11 cellular contexts compared by ENCODE assay signal in genomic region chr15:64891546-64891945, GRCh38. TPM values are rescaled to one million over a fixed set of nuclear protein-coding genes. Genes with fewer than 3 reads are reported as not detected.
DNase-seq lines count a peak whose midpoint lies in the region; ATAC-seq, FAIRE-seq and TF ChIP-seq lines count a peak whose summit lies in the region.
"Had no signal": no experiment of that assay in that cellular context is flagged by ENCODE, and none has a peak within 500 bp of the region (broad histone marks: within the 10 kb centered on the region; RNA-seq: fewer than 3 reads in every experiment).

No MANE protein-coding gene starts in this region.

- peaks cover 10% of the 10 kb centered on the region; the same call in 1 of the 2 replicates for H3K23me2 ChIP-seq in H1 (ENCODE audit: low read depth, low read length)

- no peak overlapping the region for H3K23ac ChIP-seq in H1 (ENCODE audit: insufficient read length)

- no peaks in the 10 kb centered on the region for H3K9me3 ChIP-seq in Peyer's patch
- no peaks in the 10 kb centered on the region for H3K9me3 ChIP-seq in H1 (ENCODE audit: insufficient read depth in 2 of 2, low read depth in 1 of 2, low read length in 1 of 2)
- no peaks in the 10 kb centered on the region for H3K9me3 ChIP-seq in stomach

- no peak for ATAC-seq in activated CD8-positive, alpha-beta memory T cell treated with anti-CD3 and anti-CD28 coated beads, Interleukin-2, amount 10 ng/mL, durations not matched to agents 7 days and 5 days
- no peak for ATAC-seq in GM21576 (IDR thresholded peaks at IDR 0.05; ENCODE audit: unreplicated experiment)

- no peak overlapping the region for H2BK12ac ChIP-seq in H1 (ENCODE audit: low read depth, low read length)

- H3K4me1 ChIP-seq in Peyer's patch (peaks cover 0 to 36% (median 25%) of the 10 kb centered on the region in 4 donors), H1 (replicated peaks in 1 of 4; ENCODE audit: control insufficient read depth in 3 of 4, insufficient read depth in 4 of 4, low read length in 3 of 4) (peaks cover 7 to 26% (median 14%) of the 10 kb centered on the region in 4 experiments; a peak in 6 of 7 replicates), stomach (peaks cover 27 to 56% (median 38%) of the 10 kb centered on the region in 4 donors)

- no peaks in the 10 kb centered on the region for H3K27me3 Mint-ChIP-seq in activated CD8-positive, alpha-beta memory T cell treated with anti-CD3 and anti-CD28 coated beads, Interleukin-2, amount 10 ng/mL, durations not matched to agents 7 days and 5 days

- H3K4me3 ChIP-seq in Peyer's patch = no peak overlapping the region
- H3K4me3 ChIP-seq in H1 (ENCODE audit: extremely low read depth in 1 of 4, insufficient read depth in 2 of 4, low read depth in 3 of 4, low read length in 4 of 4) = no peak overlapping the region
- no peak overlapping the region for H3K4me3 ChIP-seq in stomach

- H3K14ac ChIP-seq in H1 (ENCODE audit: insufficient read length) = no peak overlapping the region

- H3K27ac Mint-ChIP-seq in activated CD8-positive, alpha-beta memory T cell treated with anti-CD3 and anti-CD28 coated beads, Interleukin-2, amount 10 ng/mL, durations not matched to agents 7 days and 5 days = peak overlapping the region; percentile 99

- no peaks in the 10 kb centered on the region for H3K36me3 ChIP-seq in Peyer's patch
- H3K36me3 ChIP-seq in H1 (ENCODE audit: control insufficient read depth in 2 of 4, insufficient read depth in 4 of 4, low read length in 3 of 4) = no peaks in the 10 kb centered on the region
- H3K36me3 ChIP-seq in stomach = no peaks in the 10 kb centered on the region

- H4K8ac ChIP-seq in H1 (ENCODE audit: extremely low read depth, insufficient read depth, low read length) = no peak overlapping the region

- H2AK5ac ChIP-seq in H1 (ENCODE audit: low read depth, low read length) = no peak overlapping the region

- H3K27ac ChIP-seq in Peyer's patch (peak overlapping the region; percentile 88 to 95 (median 94)), H1 (ENCODE audit: low read depth, low read length) (no peak overlapping the region), stomach (peak overlapping the region in 3 of 5 donors; percentile 82 to 91 (median 86))

- H3K9ac ChIP-seq in H1 (replicated peaks in 1 of 4; ENCODE audit: extremely low read depth in 1 of 4, low read depth in 3 of 4, low read length in 3 of 4) = no peak overlapping the region

- POLR2A ChIA-PET in H1 (lab: Charles Lee; ENCODE audit: partially characterized antibody) = interaction anchor here (0.8 to 1.6 kb wide), 3 partner anchors 11 to 80 kb away, joined by 3 to 5 read pairs (median 3); no protein-coding TSS in a partner anchor
- POLR2A ChIA-PET in GM10248 (lab: Yijun Ruan, JAX) = no interaction called here

- no peaks in the 10 kb centered on the region for H4K20me1 ChIP-seq in H1 (replicated peaks in 1 of 2; ENCODE audit: control insufficient read depth in 1 of 2, insufficient read depth in 2 of 2, low read length in 2 of 2)

- H2BK5ac ChIP-seq in H1 (ENCODE audit: low read depth, low read length) = 0 out of 2 replicates have a peak overlapping the region, but pooled peaks have one; percentile 28

- H3K18ac ChIP-seq in H1 (ENCODE audit: extremely low read depth, low read length) = no peak overlapping the region; the same call in 1 of the 2 replicates

- no peak overlapping the region for H3K4me2 ChIP-seq in H1 (ENCODE audit: insufficient read depth in 1 of 2, low read depth in 2 of 2, low read length in 2 of 2)

- TF ChIP-seq EP300 in H1 (IDR thresholded peaks at IDR 0.05; ENCODE audit: borderline replicate concordance in 1 of 2, low read depth in 2 of 2, low read length in 2 of 2) = no peak
- no peak for TF ChIP-seq EP300 in stomach (IDR thresholded peaks at IDR 0.05)

- H2BK20ac ChIP-seq in H1 (ENCODE audit: low read length) = no peak overlapping the region

- no peaks in the 10 kb centered on the region for H3K27me3 ChIP-seq in Peyer's patch
- no peaks in the 10 kb centered on the region for H3K27me3 ChIP-seq in H1 (replicated peaks in 1 of 4; ENCODE audit: control insufficient read depth in 3 of 4, extremely low read depth in 1 of 4, insufficient read depth in 3 of 4, low read length in 3 of 4)
- H3K27me3 ChIP-seq in stomach = no peaks in the 10 kb centered on the region

- H3K36me3 Mint-ChIP-seq in activated CD8-positive, alpha-beta memory T cell treated with anti-CD3 and anti-CD28 coated beads, Interleukin-2, amount 10 ng/mL, durations not matched to agents 7 days and 5 days = no peaks in the 10 kb centered on the region

- no peak overlapping the region for H3K56ac ChIP-seq in H1 (replicated peaks; ENCODE audit: insufficient read length, low read depth, low read length)

- no peaks in the 10 kb centered on the region for H3K79me2 ChIP-seq in H1 (ENCODE audit: control insufficient read depth in 1 of 2, insufficient read depth in 2 of 2, low read length in 2 of 2)

- no peak overlapping the region for H4K5ac ChIP-seq in H1 (ENCODE audit: insufficient read length, low read depth, low read length)

- H3K4me1 Mint-ChIP-seq in activated CD8-positive, alpha-beta memory T cell treated with anti-CD3 and anti-CD28 coated beads, Interleukin-2, amount 10 ng/mL, durations not matched to agents 7 days and 5 days = peaks cover 49% of the 10 kb centered on the region

- no peaks in the 10 kb centered on the region for H3K79me1 ChIP-seq in H1 (ENCODE audit: low read depth, low read length)

- intact Hi-C loops in stomach (cut with DNase I; ENCODE audit: low total_unique reads) = no loop called here

- peak overlapping the region; percentile 83 for H3K4me3 Mint-ChIP-seq in activated CD8-positive, alpha-beta memory T cell treated with anti-CD3 and anti-CD28 coated beads, Interleukin-2, amount 10 ng/mL, durations not matched to agents 7 days and 5 days

- no peak for TF ChIP-seq RAD21 in H1 (IDR thresholded peaks at IDR 0.05 in 1 of 2, conservative IDR thresholded peaks at IDR 0.05 in 1 of 2; ENCODE audit: low read depth in 2 of 2, low read length in 2 of 2)

- H3K4ac ChIP-seq in H1 (replicated peaks; ENCODE audit: insufficient read length, low read depth, low read length) = no peak overlapping the region

- DNase-seq in activated CD8-positive, alpha-beta memory T cell treated with anti-CD3 and anti-CD28 coated beads, Interleukin-2, amount 10 ng/mL, durations not matched to agents 7 days and 5 days = no peak
- DNase-seq in activated CD8-positive, alpha-beta memory T cell treated with anti-CD3 and anti-CD28 coated beads, Interleukin-2, amount 50 U/mL, for 4 hours = no peak
- DNase-seq in Peyer's patch (no peak), H1 (ENCODE audit: low read depth in 1 of 2, low spot score in 2 of 2) (no peak), stomach (no peak), GM10248 (ENCODE audit: extremely low spot score) (no peak), NCI-H2081 treated with DMSO at 0.1 percent for 48 hours (lab: John Stamatoyannopoulos, UW) (no peak)
- DNase-seq: ACHN, DMS79 treated with DMSO at 0.1 percent for 48 hours, NCI-H2107 had no signal

- no peak for TF ChIP-seq POLR2A in Peyer's patch (IDR thresholded peaks at IDR 0.05)
- no peak for TF ChIP-seq POLR2A in H1 (IDR thresholded peaks at IDR 0.05; ENCODE audit: control extremely low read depth in 1 of 2, low read depth in 2 of 2, low read length in 2 of 2)
- TF ChIP-seq POLR2A in stomach (IDR thresholded peaks at IDR 0.05) = no peak

- no peak for FAIRE-seq in H1 (lab: Jason Lieb, UNC)

- no peaks in the 10 kb centered on the region for H3K9me3 Mint-ChIP-seq in activated CD8-positive, alpha-beta memory T cell treated with anti-CD3 and anti-CD28 coated beads, Interleukin-2, amount 10 ng/mL, durations not matched to agents 7 days and 5 days (ENCODE audit: low read depth)

- H4K91ac ChIP-seq in H1 (replicated peaks; ENCODE audit: insufficient read length, low read length) = no peak overlapping the region

- no peak overlapping the region for H2AFZ ChIP-seq in H1 (ENCODE audit: low read length)

- CTCF ChIA-PET in activated CD8-positive, alpha-beta memory T cell treated with anti-CD3 and anti-CD28 coated beads, Interleukin-2, amount 10 ng/mL, durations not matched to agents 7 days and 5 days (lab: Charles Lee) = interaction anchor here (1.2 to 5.4 kb wide), 5 partner anchors 9 to 53 kb away, joined by 3 to 96 read pairs (median 42); no protein-coding TSS in a partner anchor
- CTCF ChIA-PET in H1 (lab: Charles Lee; ENCODE audit: partially characterized antibody) (no interaction called here), GM10248 (lab: Yijun Ruan, JAX) (interaction anchor here (1.0 to 2.2 kb wide), 3 partner anchors 9 to 18 kb away, joined by 3 to 10 read pairs (median 5); no protein-coding TSS in a partner anchor)

- TF ChIP-seq CTCF in Peyer's patch (IDR thresholded peaks at IDR 0.05) (no peak), H1 (IDR thresholded peaks at IDR 0.05; ENCODE audit: control extremely low read depth in 1 of 3, insufficient read depth in 1 of 3, low read depth in 1 of 3, low read length in 3 of 3) (no peak), stomach (IDR thresholded peaks at IDR 0.05) (no peak), GM10248 (IDR thresholded peaks at IDR 0.05; ENCODE audit: control extremely low read depth, extremely low read depth, low read depth, missing control alignments) (no peak)

- no peak overlapping the region for H2BK120ac ChIP-seq in H1 (replicated peaks; ENCODE audit: low read depth, low read length)

- H2BK15ac ChIP-seq in H1 (ENCODE audit: low read length) = no peak overlapping the region

RNA-seq across cellular contexts. Expression of gene ANKDD1A, which starts 20.2 kb away (rescaled TPM):
- total RNA-seq in activated CD8-positive, alpha-beta memory T cell treated with anti-CD3 and anti-CD28 coated beads, Interleukin-2, amount 10 ng/mL, durations not matched to agents 7 days and 5 days = 10 to 100 TPM; 13.4 to 24.4 TPM
- 10 to 100 TPM in 1 of 4 donors, 1 to 10 TPM in 3; 3.9 to 13.2 (median 5.3) TPM for total RNA-seq in Peyer's patch
- 5.0 and 5.7 TPM in 2 replicates for total RNA-seq in H1 (2021; fragmentation: NEBNext Ultra II Directional; extraction: Animal tissue kit (Norgen Biotek cat#: 25700))
- 4.1 and 6.8 TPM in 2 replicates for polyA plus RNA-seq in H1 (2011; rRNA removed)
- 5.8 TPM for polyA plus RNA-seq in H1 (2011; cell fraction: cytosol; rRNA removed)
- 24.6 TPM for polyA plus RNA-seq in H1 (2011; cell fraction: nucleus; rRNA removed)
- polyA plus RNA-seq in H1 (2012, experiment 1 of 2) = 3.7 to 5.5 TPM (median 4.6 TPM) in 4 replicates
- 1.8 TPM for polyA plus RNA-seq in H1 (2012, experiment 2 of 2)
- 2.9 TPM for polyA plus RNA-seq in H1 (2013, experiment 1 of 2)
- 3.0 TPM for polyA plus RNA-seq in H1 (2013, experiment 2 of 2)
- polyA minus RNA-seq in H1 (2011; rRNA and poly(A)+ RNA removed) = 7.9 and 11.9 TPM in 2 replicates
- polyA minus RNA-seq in H1 (2011; cell fraction: cytosol; rRNA and poly(A)+ RNA removed) = 3.4 TPM
- polyA minus RNA-seq in H1 (2011; cell fraction: nucleus; rRNA and poly(A)+ RNA removed) = 20.7 TPM
- total RNA-seq in stomach = 10 to 100 TPM in 2 of 5 donors, 1 to 10 TPM in 3; 4.0 to 43.8 (median 9.2) TPM
- 1 to 10 TPM; 1.5 to 2.7 (median 1.7) TPM for polyA plus RNA-seq in stomach

RNA-seq across cellular contexts. Expression of gene PLEKHO2, which starts 49.8 kb away (rescaled TPM):
- total RNA-seq in activated CD8-positive, alpha-beta memory T cell treated with anti-CD3 and anti-CD28 coated beads, Interleukin-2, amount 10 ng/mL, durations not matched to agents 7 days and 5 days = 10 to 100 TPM; 27.8 to 28.4 TPM
- 10 to 100 TPM in 1 of 4 donors, 1 to 10 TPM in 3; 4.7 to 18.2 (median 7.4) TPM for total RNA-seq in Peyer's patch
- 20.1 and 20.3 TPM in 2 replicates for total RNA-seq in H1 (2021; fragmentation: NEBNext Ultra II Directional; extraction: Animal tissue kit (Norgen Biotek cat#: 25700))
- 16.9 and 19.7 TPM in 2 replicates for polyA plus RNA-seq in H1 (2011; rRNA removed)
- polyA plus RNA-seq in H1 (2011; cell fraction: cytosol; rRNA removed) = 16.6 TPM
- polyA plus RNA-seq in H1 (2011; cell fraction: nucleus; rRNA removed) = 31.1 TPM
- polyA plus RNA-seq in H1 (2012, experiment 1 of 2) = 18.9 to 22.4 TPM (median 21.2 TPM) in 4 replicates
- polyA plus RNA-seq in H1 (2012, experiment 2 of 2) = 20.6 TPM
- polyA plus RNA-seq in H1 (2013, experiment 1 of 2) = 12.5 TPM
- 12.7 TPM for polyA plus RNA-seq in H1 (2013, experiment 2 of 2)
- polyA minus RNA-seq in H1 (2011; rRNA and poly(A)+ RNA removed) = 13.3 and 19.6 TPM in 2 replicates
- 14.6 TPM for polyA minus RNA-seq in H1 (2011; cell fraction: cytosol; rRNA and poly(A)+ RNA removed)
- 11.1 TPM for polyA minus RNA-seq in H1 (2011; cell fraction: nucleus; rRNA and poly(A)+ RNA removed)
- 10 to 100 TPM in 4 of 5 donors, 1 to 10 TPM in 1; 9.0 to 23.9 (median 15.2) TPM for total RNA-seq in stomach
- 10 to 100 TPM in 2 of 3 donors, 1 to 10 TPM in 1; 7.5 to 25.4 (median 23.2) TPM for polyA plus RNA-seq in stomach
